In genomic region chr3:172750069-172750367, GRCh38 we compare ENCODE assay signal across 8 cellular contexts. TPM values are rescaled to one million over a fixed set of nuclear protein-coding genes. Genes with fewer than 3 reads are reported as not detected.
DNase-seq lines count a peak whose midpoint lies in the region; ATAC-seq and TF ChIP-seq lines count a peak whose summit lies in the region.

No MANE protein-coding gene starts in this region.

- peaks cover 10% of the 10 kb centered on the region for H3K27me3 Mint-ChIP-seq in T-helper 2 cell treated with Interferon-gamma antibody and Interleukin-4, amounts not matched to agents 5 μg/mL and 100 μg/mL, for 36 hours (ENCODE audit: low read depth)
- peaks cover 14% of the 10 kb centered on the region for H3K27me3 Mint-ChIP-seq in activated T-helper 2 cell treated with anti-CD3 and anti-CD28 coated beads, Interferon-gamma antibody, Interleukin-2, Interleukin-4, amounts not matched to agents 10 μg/mL and 5 μg/mL and 100 μg/mL, durations not matched to agents 14 hours and 24 hours and 36 hours (ENCODE audit: low read depth)
- H3K27me3 Mint-ChIP-seq in immature natural killer cell (ENCODE audit: low read depth in 3 of 3) = peaks cover 3 to 8% (median 5%) of the 10 kb centered on the region in 3 donors

- no peaks in the 10 kb centered on the region for H3K27me3 ChIP-seq in thoracic aorta (replicated peaks; ENCODE audit: insufficient read depth)

- DNase-seq in T-helper 2 cell treated with Interferon-gamma antibody and Interleukin-4, amounts not matched to agents 5 μg/mL and 100 μg/mL, for 36 hours (ENCODE audit: low spot score) = no peak
- DNase-seq in T-helper 2 cell = no peak
- no peak for DNase-seq in activated T-helper 2 cell treated with anti-CD3 and anti-CD28 coated beads, Interferon-gamma antibody, Interleukin-2, Interleukin-4, amounts not matched to agents 10 μg/mL and 5 μg/mL and 100 μg/mL, durations not matched to agents 14 hours and 24 hours and 36 hours (ENCODE audit: low spot score)
- DNase-seq in immature natural killer cell = no peak
- DNase-seq in thoracic aorta (ENCODE audit: low spot score) = no peak
- DNase-seq in NCI-H1436 treated with DMSO at 0.1 percent for 48 hours (lab: John Stamatoyannopoulos, UW) = no peak
- DNase-seq in NCI-H82 treated with DMSO at 0.1 percent for 48 hours (lab: John Stamatoyannopoulos, UW; ENCODE audit: unreplicated experiment) = no peak
- DNase-seq in SKM-1 treated with dmso at 0.1 percent for 144 hours (lab: John Stamatoyannopoulos, UW; ENCODE audit: unreplicated experiment) = no peak

- intact Hi-C loops in activated T-helper 2 cell treated with anti-CD3 and anti-CD28 coated beads, Interferon-gamma antibody, Interleukin-2, Interleukin-4, amounts not matched to agents 10 μg/mL and 5 μg/mL and 100 μg/mL, durations not matched to agents 14 hours and 24 hours and 36 hours (cut with micrococcal nuclease) = loop anchor here (1.0 to 10.0 kb wide), 5 partner anchors 39 to 235 kb away; partner anchors contain the start of gene NCEH1

- peak overlapping the region; percentile 83 for H3K27ac ChIP-seq in thoracic aorta

- H3K4me3 Mint-ChIP-seq in T-helper 2 cell treated with Interferon-gamma antibody and Interleukin-4, amounts not matched to agents 5 μg/mL and 100 μg/mL, for 36 hours = peak overlapping the region; percentile 98
- H3K4me3 Mint-ChIP-seq in activated T-helper 2 cell treated with anti-CD3 and anti-CD28 coated beads, Interferon-gamma antibody, Interleukin-2, Interleukin-4, amounts not matched to agents 10 μg/mL and 5 μg/mL and 100 μg/mL, durations not matched to agents 14 hours and 24 hours and 36 hours (ENCODE audit: low read depth) = peak overlapping the region; percentile 97
- peak overlapping the region; percentile 93 to 97 (median 97) for H3K4me3 Mint-ChIP-seq in immature natural killer cell

- peak overlapping the region; percentile 71 for H3K4me3 ChIP-seq in thoracic aorta

- peaks cover 26% of the 10 kb centered on the region for H3K36me3 Mint-ChIP-seq in T-helper 2 cell treated with Interferon-gamma antibody and Interleukin-4, amounts not matched to agents 5 μg/mL and 100 μg/mL, for 36 hours (ENCODE audit: low read depth)
- H3K36me3 Mint-ChIP-seq in activated T-helper 2 cell treated with anti-CD3 and anti-CD28 coated beads, Interferon-gamma antibody, Interleukin-2, Interleukin-4, amounts not matched to agents 10 μg/mL and 5 μg/mL and 100 μg/mL, durations not matched to agents 14 hours and 24 hours and 36 hours (ENCODE audit: low read depth) = peaks cover 28% of the 10 kb centered on the region
- no peaks in the 10 kb centered on the region for H3K36me3 Mint-ChIP-seq in immature natural killer cell

- H3K4me1 Mint-ChIP-seq in T-helper 2 cell treated with Interferon-gamma antibody and Interleukin-4, amounts not matched to agents 5 μg/mL and 100 μg/mL, for 36 hours (ENCODE audit: low read depth) = peaks cover 33% of the 10 kb centered on the region
- H3K4me1 Mint-ChIP-seq in activated T-helper 2 cell treated with anti-CD3 and anti-CD28 coated beads, Interferon-gamma antibody, Interleukin-2, Interleukin-4, amounts not matched to agents 10 μg/mL and 5 μg/mL and 100 μg/mL, durations not matched to agents 14 hours and 24 hours and 36 hours (ENCODE audit: low read depth) = peaks cover 28% of the 10 kb centered on the region
- H3K4me1 Mint-ChIP-seq in immature natural killer cell = peaks cover 14 to 31% of the 10 kb centered on the region in 2 donors

- no peak for TF ChIP-seq CTCF in thoracic aorta (IDR thresholded peaks at IDR 0.05)

- H3K9me3 ChIP-seq in thoracic aorta = no peaks in the 10 kb centered on the region

- peak overlapping the region; percentile 99 for H3K27ac Mint-ChIP-seq in T-helper 2 cell treated with Interferon-gamma antibody and Interleukin-4, amounts not matched to agents 5 μg/mL and 100 μg/mL, for 36 hours
- H3K27ac Mint-ChIP-seq in activated T-helper 2 cell treated with anti-CD3 and anti-CD28 coated beads, Interferon-gamma antibody, Interleukin-2, Interleukin-4, amounts not matched to agents 10 μg/mL and 5 μg/mL and 100 μg/mL, durations not matched to agents 14 hours and 24 hours and 36 hours = peak overlapping the region; percentile 95
- H3K27ac Mint-ChIP-seq in immature natural killer cell = peak overlapping the region; percentile 78 to 88 (median 84)

- H3K4me1 ChIP-seq in thoracic aorta (ENCODE audit: control insufficient read depth in 1 of 2, low read depth in 2 of 2) = peaks cover 7 to 14% of the 10 kb centered on the region in 2 donors

- H3K9me3 Mint-ChIP-seq in T-helper 2 cell treated with Interferon-gamma antibody and Interleukin-4, amounts not matched to agents 5 μg/mL and 100 μg/mL, for 36 hours = no peaks in the 10 kb centered on the region
- no peaks in the 10 kb centered on the region for H3K9me3 Mint-ChIP-seq in activated T-helper 2 cell treated with anti-CD3 and anti-CD28 coated beads, Interferon-gamma antibody, Interleukin-2, Interleukin-4, amounts not matched to agents 10 μg/mL and 5 μg/mL and 100 μg/mL, durations not matched to agents 14 hours and 24 hours and 36 hours
- H3K9me3 Mint-ChIP-seq in immature natural killer cell = no peaks in the 10 kb centered on the region

- ATAC-seq in thoracic aorta (ENCODE audit: insufficient number of reproducible peaks, low FRiP score, low read depth) = no peak

- no peaks in the 10 kb centered on the region for H3K36me3 ChIP-seq in thoracic aorta

RNA-seq across cellular contexts. Expression of gene ECT2, which starts 0.5 kb away (rescaled TPM):
- total RNA-seq in activated T-helper 2 cell treated with anti-CD3 and anti-CD28 coated beads, Interferon-gamma antibody, Interleukin-2, Interleukin-4, amounts not matched to agents 10 μg/mL and 5 μg/mL and 100 μg/mL, durations not matched to agents 14 hours and 24 hours and 36 hours = 39.5 and 40.3 TPM in 2 replicates
- 1 to 10 TPM; 2.7 to 4.8 (median 2.8) TPM for polyA plus RNA-seq in immature natural killer cell
- 10 to 100 TPM in 1 of 2 donors, 1 to 10 TPM in 1; 4.5 to 14.0 TPM for total RNA-seq in thoracic aorta

RNA-seq across cellular contexts. Expression of gene NCEH1, which starts 39.2 kb away (rescaled TPM):
- total RNA-seq in activated T-helper 2 cell treated with anti-CD3 and anti-CD28 coated beads, Interferon-gamma antibody, Interleukin-2, Interleukin-4, amounts not matched to agents 10 μg/mL and 5 μg/mL and 100 μg/mL, durations not matched to agents 14 hours and 24 hours and 36 hours = 9.6 and 10.0 TPM in 2 replicates
- 1 to 10 TPM; 3.0 to 7.1 (median 4.5) TPM for polyA plus RNA-seq in immature natural killer cell
- 10 to 100 TPM in 1 of 2 donors, 1 to 10 TPM in 1; 7.1 to 22.7 TPM for total RNA-seq in thoracic aorta
